ENCODE assay signal across 18 cellular contexts in the genomic region with DNA sequence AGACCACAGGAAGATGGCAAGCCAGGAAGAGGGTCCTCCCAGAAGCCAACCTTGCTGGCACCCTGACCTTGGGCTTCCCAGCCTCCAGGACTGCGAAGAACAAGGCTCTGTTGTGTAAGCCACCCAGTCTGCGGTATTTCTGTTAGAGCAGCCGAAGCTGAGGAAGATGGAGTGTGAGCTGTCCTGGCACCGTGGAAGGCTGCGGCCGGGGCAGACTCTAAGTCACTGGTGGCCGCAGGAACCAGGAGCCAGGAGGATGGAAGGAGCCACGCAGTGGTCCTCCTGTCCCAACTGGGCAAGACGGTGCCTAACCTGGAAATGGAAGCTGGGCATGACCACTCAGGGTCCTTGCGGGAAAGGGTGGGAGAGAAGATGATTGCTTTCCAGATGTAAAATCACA.
DNase-seq lines count a peak whose midpoint lies in the region; ATAC-seq and TF ChIP-seq lines count a peak whose summit lies in the region.
"Had no signal": no experiment of that assay in that cellular context is flagged by ENCODE, and none has a peak within 500 bp of the region (broad histone marks: within the 10 kb centered on the region; RNA-seq: fewer than 3 reads in every experiment).

No MANE protein-coding gene starts in this region.

- H3K4me3 Mint-ChIP-seq in CD14-positive monocyte (no peak overlapping the region), nephron progenitor cell (no peak overlapping the region)
- H3K4me3 Mint-ChIP-seq: CD8-positive, alpha-beta T cell; H9 had no signal

- H3K27me3 Mint-ChIP-seq in CD14-positive monocyte (ENCODE audit: low read depth in 3 of 3) (peaks cover 0 to 2% (median 1%) of the 10 kb centered on the region in 3 donors), nephron progenitor cell (ENCODE audit: low read depth, poor library complexity) (peaks cover 3% of the 10 kb centered on the region)

- intact Hi-C loops in Right ventricle myocardium inferior (cut with DNase I) (no loop called here), heart right ventricle (cut with DNase I) (no loop called here), CD14-positive monocyte (cut with micrococcal nuclease) (no loop called here), spleen (cut with DNase I; ENCODE audit: low total_unique reads) (no loop called here)

- DNase-seq in Right ventricle myocardium inferior (ENCODE audit: missing footprints): peak; percentile 44
- no peak for DNase-seq in heart right ventricle
- DNase-seq in CD14-positive monocyte (ENCODE audit: low spot score): peak; percentile 28
- no peak for DNase-seq in nephron progenitor cell
- DNase-seq in spleen: peak; percentile 45
- no peak for DNase-seq in NCI-H2107 treated with DMSO at 0.1 percent for 48 hours (lab: John Stamatoyannopoulos, UW; ENCODE audit: unreplicated experiment)
- no peak for DNase-seq in left lobe of liver (ENCODE audit: low spot score)
- DNase-seq: AML-193; Calu3; CD8-positive, alpha-beta T cell; DMS53; DND-41; EL; H9 had no signal

- no peak for TF ChIP-seq POLR2A in spleen (IDR thresholded peaks at IDR 0.05)

- H3K27ac Mint-ChIP-seq in CD14-positive monocyte (no peak overlapping the region), nephron progenitor cell (peak overlapping the region; percentile 42)
- H3K27ac Mint-ChIP-seq: CD8-positive, alpha-beta T cell; H9 had no signal

- H3K4me1 ChIP-seq in heart right ventricle: no peaks in the 10 kb centered on the region
- peaks cover 0 to 6% (median 0%) of the 10 kb centered on the region in 6 donors for H3K4me1 ChIP-seq in spleen
- H3K4me1 ChIP-seq: A549 had no signal

- H3K4me1 Mint-ChIP-seq in CD14-positive monocyte (no peaks in the 10 kb centered on the region), nephron progenitor cell (no peaks in the 10 kb centered on the region)
- H3K4me1 Mint-ChIP-seq: H9 had no signal

- ATAC-seq in Right ventricle myocardium inferior (no peak), heart right ventricle (no peak), left lobe of liver (no peak)
- ATAC-seq: A549; CD8-positive, alpha-beta T cell; GM12878 had no signal

- H3K27ac ChIP-seq in heart right ventricle (no peak overlapping the region), spleen (no peak overlapping the region)
- H3K27ac ChIP-seq: 22Rv1, A549, BLaER1 had no signal

- H3K27me3 ChIP-seq in heart right ventricle: peaks cover 0 to 3% (median 0%) of the 10 kb centered on the region in 7 donors
- H3K27me3 ChIP-seq in spleen (replicated peaks in 1 of 7): no peaks in the 10 kb centered on the region
- H3K27me3 ChIP-seq: BLaER1 had no signal

- H3K36me3 ChIP-seq in heart right ventricle (peaks cover 0 to 9% (median 0%) of the 10 kb centered on the region in 9 donors), spleen (peaks cover 0 to 63% (median 0%) of the 10 kb centered on the region in 6 donors)
- H3K36me3 ChIP-seq: BLaER1 had no signal

- TF ChIP-seq CTCF in heart right ventricle (IDR thresholded peaks at IDR 0.05) (no peak), CD14-positive monocyte (IDR thresholded peaks at IDR 0.05) (no peak), nephron progenitor cell (IDR thresholded peaks at IDR 0.05) (no peak), spleen (IDR thresholded peaks at IDR 0.05 in 8 of 11, conservative IDR thresholded peaks at IDR 0.05 in 3 of 11) (no peak)

- H3K9me3 Mint-ChIP-seq in CD14-positive monocyte (peaks cover 0 to 21% (median 11%) of the 10 kb centered on the region in 7 donors), nephron progenitor cell (peaks cover 7% of the 10 kb centered on the region)
- H3K9me3 Mint-ChIP-seq: CD8-positive, alpha-beta T cell; H9 had no signal

- WGBS in heart right ventricle, 2 donors: 80 to 93% methylated on average over 10 of the region's 10 CpGs
- WGBS in spleen, 5 donors: 81 to 98% (median 84%) methylated on average over 5 to 10 of the region's 10 CpGs

- H3K9me3 ChIP-seq in heart right ventricle (no peaks in the 10 kb centered on the region), spleen (no peaks in the 10 kb centered on the region)
- H3K9me3 ChIP-seq: BLaER1 had no signal

- no peak overlapping the region for H3K4me3 ChIP-seq in heart right ventricle
- no peak overlapping the region for H3K4me3 ChIP-seq in spleen
- H3K4me3 ChIP-seq: A549, BLaER1, GM12878 had no signal

- no peaks in the 10 kb centered on the region for H3K36me3 Mint-ChIP-seq in CD14-positive monocyte
- peaks cover 5% of the 10 kb centered on the region for H3K36me3 Mint-ChIP-seq in nephron progenitor cell (ENCODE audit: low read depth)
- H3K36me3 Mint-ChIP-seq: CD8-positive, alpha-beta T cell had no signal

Comparison
In these comparisons a context has a peak if more than half of its experiments do, and no peak if none do; other contexts are left out.
1. DNase-seq: peak in Right ventricle myocardium inferior (single experiment), CD14-positive monocyte (single experiment) and spleen (single experiment); none in heart right ventricle (0 of 2), nephron progenitor cell (single experiment), NCI-H2107 treated with DMSO at 0.1 percent for 48 hours (single experiment) and left lobe of liver (single experiment).